ENCODE assay signal across 18 cellular contexts in genomic region chr13:24627864-24628418, GRCh38. TPM values are rescaled to one million over a fixed set of nuclear protein-coding genes. Genes with fewer than 3 reads are reported as not detected.
A peak's percentile ranks its signal among the peaks of the same experiment; 100 is the strongest.
DNase-seq lines count a peak whose midpoint lies in the region; ATAC-seq lines count a peak whose summit lies in the region.
"Had no signal": no experiment of that assay in that cellular context is flagged by ENCODE, and none has a peak within 500 bp of the region (broad histone marks: within the 10 kb centered on the region; RNA-seq: fewer than 3 reads in every experiment).

No MANE protein-coding gene starts in this region.

- no peaks in the 10 kb centered on the region for H3K27me3 Mint-ChIP-seq in activated CD4-positive, alpha-beta T cell treated with anti-CD3 and anti-CD28 coated beads, Interleukin-2, amount 10 ng/mL, durations not matched to agents 7 days and 5 days
- H3K27me3 Mint-ChIP-seq in T-helper 17 cell: no peaks in the 10 kb centered on the region
- H3K27me3 Mint-ChIP-seq in naive thymus-derived CD4-positive, alpha-beta T cell: no peaks in the 10 kb centered on the region

- H3K36me3 Mint-ChIP-seq in activated CD4-positive, alpha-beta T cell treated with anti-CD3 and anti-CD28 coated beads, Interleukin-2, amount 10 ng/mL, durations not matched to agents 7 days and 5 days (ENCODE audit: low read depth): peaks cover 9% of the 10 kb centered on the region
- no peaks in the 10 kb centered on the region for H3K36me3 Mint-ChIP-seq in T-helper 17 cell (ENCODE audit: low read depth)
- peaks cover 0 to 11% (median 0%) of the 10 kb centered on the region in 5 donors for H3K36me3 Mint-ChIP-seq in naive thymus-derived CD4-positive, alpha-beta T cell
- H3K36me3 Mint-ChIP-seq: brain, IgD-negative memory B cell had no signal

- peaks cover 44% of the 10 kb centered on the region for H3K4me1 Mint-ChIP-seq in activated CD4-positive, alpha-beta T cell treated with anti-CD3 and anti-CD28 coated beads, Interleukin-2, amount 10 ng/mL, durations not matched to agents 7 days and 5 days
- H3K4me1 Mint-ChIP-seq in T-helper 17 cell: peaks cover 11% of the 10 kb centered on the region
- peaks cover 17 to 49% (median 32%) of the 10 kb centered on the region in 7 donors for H3K4me1 Mint-ChIP-seq in naive thymus-derived CD4-positive, alpha-beta T cell

- intact Hi-C loops in naive thymus-derived CD4-positive, alpha-beta T cell (cut with micrococcal nuclease): no loop called here

- no peak for DNase-seq in activated CD4-positive, alpha-beta T cell treated with anti-CD3 and anti-CD28 coated beads, Interleukin-2, amount 10 ng/mL, durations not matched to agents 7 days and 5 days
- no peak for DNase-seq in activated CD4-positive, alpha-beta T cell treated with anti-CD3 and anti-CD28 coated beads, Interleukin-2, amount 50 U/mL, for 4 hours
- DNase-seq in GF-D8 (lab: John Stamatoyannopoulos, UW) (peak; percentile 63), T-helper 17 cell (no peak)
- no peak for DNase-seq in naive thymus-derived CD4-positive, alpha-beta T cell
- DNase-seq: activated gamma-delta T cell; heart left ventricle; kidney glomerular epithelial cell; stimulated activated naive CD4-positive, alpha-beta T cell had no signal

- POLR2A ChIA-PET in activated CD4-positive, alpha-beta T cell treated with anti-CD3 and anti-CD28 coated beads, Interleukin-2, amount 10 ng/mL, durations not matched to agents 7 days and 5 days (lab: Charles Lee): no interaction called here
- POLR2A ChIA-PET in naive thymus-derived CD4-positive, alpha-beta T cell (lab: Charles Lee): no interaction called here

- ATAC-seq in T-helper 17 cell (no peak), GM18519 (IDR thresholded peaks at IDR 0.05; ENCODE audit: low FRiP score, unreplicated experiment) (no peak), GM19351 (IDR thresholded peaks at IDR 0.05; ENCODE audit: unreplicated experiment) (no peak), HG02970 (IDR thresholded peaks at IDR 0.05; ENCODE audit: low FRiP score, unreplicated experiment) (no peak)
- peak; percentile 19 for ATAC-seq in naive thymus-derived CD4-positive, alpha-beta T cell

- no peaks in the 10 kb centered on the region for H3K27me3 ChIP-seq in naive thymus-derived CD4-positive, alpha-beta T cell (ENCODE audit: control insufficient read depth in 2 of 2, insufficient read depth in 2 of 2, low read length in 2 of 2)
- H3K27me3 ChIP-seq: esophagus muscularis mucosa, heart left ventricle had no signal

- H3K36me3 ChIP-seq in naive thymus-derived CD4-positive, alpha-beta T cell (ENCODE audit: control insufficient read depth in 2 of 3, insufficient read depth in 3 of 3, low read length in 3 of 3): no peaks in the 10 kb centered on the region
- H3K36me3 ChIP-seq: esophagus muscularis mucosa, heart left ventricle had no signal

- CTCF ChIA-PET in activated CD4-positive, alpha-beta T cell treated with anti-CD3 and anti-CD28 coated beads, Interleukin-2, amount 10 ng/mL, durations not matched to agents 7 days and 5 days (lab: Charles Lee): interaction anchor here (1.7 to 2.2 kb wide), 2 partner anchors 9 to 21 kb away, joined by 5 read pairs; no protein-coding TSS in a partner anchor
- CTCF ChIA-PET in naive thymus-derived CD4-positive, alpha-beta T cell (lab: Charles Lee): interaction anchor here (0.5 kb wide), 1 partner anchor 13 kb away, joined by 3 read pairs; no protein-coding TSS in a partner anchor

- no peak overlapping the region for H3K4me3 ChIP-seq in naive thymus-derived CD4-positive, alpha-beta T cell (ENCODE audit: low read length)
- H3K4me3 ChIP-seq: esophagus muscularis mucosa, heart left ventricle had no signal

- H3K9me3 Mint-ChIP-seq in activated CD4-positive, alpha-beta T cell treated with anti-CD3 and anti-CD28 coated beads, Interleukin-2, amount 10 ng/mL, durations not matched to agents 7 days and 5 days: peaks cover 2% of the 10 kb centered on the region
- peaks cover 0 to 7% (median 0%) of the 10 kb centered on the region in 11 donors for H3K9me3 Mint-ChIP-seq in naive thymus-derived CD4-positive, alpha-beta T cell

- H3K4me3 Mint-ChIP-seq in activated CD4-positive, alpha-beta T cell treated with anti-CD3 and anti-CD28 coated beads, Interleukin-2, amount 10 ng/mL, durations not matched to agents 7 days and 5 days: no peak overlapping the region
- no peak overlapping the region for H3K4me3 Mint-ChIP-seq in T-helper 17 cell
- H3K4me3 Mint-ChIP-seq in naive thymus-derived CD4-positive, alpha-beta T cell: no peak overlapping the region
- H3K4me3 Mint-ChIP-seq: brain, IgD-negative memory B cell had no signal

- peaks cover 18 to 28% of the 10 kb centered on the region in 2 donors for H3K4me1 ChIP-seq in naive thymus-derived CD4-positive, alpha-beta T cell (ENCODE audit: control insufficient read depth in 2 of 2, insufficient read depth in 2 of 2, low read length in 2 of 2)
- H3K4me1 ChIP-seq: parathyroid adenoma had no signal

- no peak overlapping the region for H3K27ac ChIP-seq in naive thymus-derived CD4-positive, alpha-beta T cell (ENCODE audit: low read depth, low read length)
- H3K27ac ChIP-seq: esophagus muscularis mucosa, heart left ventricle, parathyroid adenoma had no signal

- no peaks in the 10 kb centered on the region for H3K9me3 ChIP-seq in T-helper 17 cell (ENCODE audit: control insufficient read depth, low read length, poor library complexity, severe bottlenecking)
- no peaks in the 10 kb centered on the region for H3K9me3 ChIP-seq in naive thymus-derived CD4-positive, alpha-beta T cell (ENCODE audit: control insufficient read depth in 2 of 3, low read length in 3 of 3)
- H3K9me3 ChIP-seq: esophagus muscularis mucosa, heart left ventricle had no signal

- peak overlapping the region; percentile 68 for H3K27ac Mint-ChIP-seq in activated CD4-positive, alpha-beta T cell treated with anti-CD3 and anti-CD28 coated beads, Interleukin-2, amount 10 ng/mL, durations not matched to agents 7 days and 5 days
- peak overlapping the region; percentile 19 for H3K27ac Mint-ChIP-seq in T-helper 17 cell
- peak overlapping the region in 4 of 9 donors; percentile 4 to 76 (median 46) for H3K27ac Mint-ChIP-seq in naive thymus-derived CD4-positive, alpha-beta T cell

RNA-seq across cellular contexts. Expression of gene ATP12A, which starts 52.3 kb away (rescaled TPM):
- under 1 TPM; 0.27 TPM for total RNA-seq in activated CD4-positive, alpha-beta T cell treated with anti-CD3 and anti-CD28 coated beads, Interleukin-2, amount 10 ng/mL, durations not matched to agents 7 days and 5 days
- total RNA-seq in T-helper 17 cell: not detected
- under 1 TPM in 1 of 5 experiments, not detected in 4; 0.39 TPM for total RNA-seq in naive thymus-derived CD4-positive, alpha-beta T cell
- not detected for polyA plus RNA-seq in naive thymus-derived CD4-positive, alpha-beta T cell
- total RNA-seq: dermis microvascular lymphatic vessel endothelial cell, esophagus muscularis mucosa, heart left ventricle, mucosa of gallbladder had no signal
- polyA plus RNA-seq: heart left ventricle, IgD-negative memory B cell had no signal
